Comparison of ENCODE assay signal across 8 cellular contexts in genomic region chr6:36442083-36442670, GRCh38. TPM values are rescaled to one million over a fixed set of nuclear protein-coding genes. Genes with fewer than 3 reads are reported as not detected.
DNase-seq lines count a peak whose midpoint lies in the region; TF ChIP-seq lines count a peak whose summit lies in the region.

No MANE protein-coding gene starts in this region.

- H3K27ac ChIP-seq in esophagus muscularis mucosa (replicated peaks in 1 of 4), result peak overlapping the region; percentile 96 to 100 (median 98)

- no peaks in the 10 kb centered on the region for H3K27me3 Mint-ChIP-seq in progenitor cell of endocrine pancreas

- H3K27ac Mint-ChIP-seq in progenitor cell of endocrine pancreas, result peak overlapping the region; percentile 96

- TF ChIP-seq CTCF in GM06990 (IDR thresholded peaks at IDR 0.05; ENCODE audit: insufficient read depth, low read length, poor library complexity, severe bottlenecking), result no peak
- TF ChIP-seq CTCF in esophagus muscularis mucosa (IDR thresholded peaks at IDR 0.05), result no peak
- TF ChIP-seq CTCF in progenitor cell of endocrine pancreas (IDR thresholded peaks at IDR 0.05; ENCODE audit: unreplicated experiment), result no peak

- no peak for TF ChIP-seq POLR2A in esophagus muscularis mucosa (IDR thresholded peaks at IDR 0.05; ENCODE audit: low read depth)

- intact Hi-C loops in esophagus muscularis mucosa (cut with DNase I), result loop anchor here (1.0 to 5.0 kb wide), 3 partner anchors 19 to 155 kb away; partner anchors contain the start of gene STK38

- no peaks in the 10 kb centered on the region for H3K9me3 ChIP-seq in esophagus muscularis mucosa

- no peak for TF ChIP-seq EP300 in esophagus muscularis mucosa (IDR thresholded peaks at IDR 0.05)

- peaks cover 30% of the 10 kb centered on the region for H3K4me1 Mint-ChIP-seq in progenitor cell of endocrine pancreas (ENCODE audit: low read depth)

- H3K4me3 ChIP-seq in GM06990 (replicated peaks; ENCODE audit: low read depth, low read length) (peak overlapping the region; percentile 79), esophagus muscularis mucosa (peak overlapping the region; percentile 95 to 99 (median 96))

- no peaks in the 10 kb centered on the region for H3K9me3 Mint-ChIP-seq in progenitor cell of endocrine pancreas (ENCODE audit: low read depth)

- H3K4me1 ChIP-seq in esophagus muscularis mucosa, result peaks cover 34 to 53% (median 46%) of the 10 kb centered on the region in 4 donors

- 59% methylated on average over 12 of the region's 12 CpGs for WGBS in esophagus muscularis mucosa

- no peak for DNase-seq in GM06990 (ENCODE audit: extremely low read depth, insufficient read length)
- peak; percentile 4 for DNase-seq in RPMI8226
- peak; percentile 34 for DNase-seq in esophagus muscularis mucosa (ENCODE audit: extremely low spot score)
- DNase-seq in progenitor cell of endocrine pancreas (ENCODE audit: low spot score, unreplicated experiment), result no peak
- no peak for DNase-seq in NCI-H1092 treated with DMSO at 0.1 percent for 48 hours (lab: John Stamatoyannopoulos, UW)
- DNase-seq in DMS 273 treated with DMSO at 0.1 percent for 48 hours (lab: John Stamatoyannopoulos, UW), result no peak
- no peak for DNase-seq in EL
- DNase-seq in T1000 (lab: John Stamatoyannopoulos, UW), result no peak

- H3K36me3 ChIP-seq in GM06990 (ENCODE audit: control insufficient read depth, insufficient read depth, low read length) (no peaks in the 10 kb centered on the region; the same call in 1 of the 2 replicates), esophagus muscularis mucosa (no peaks in the 10 kb centered on the region)

- peaks cover 5% of the 10 kb centered on the region for H3K36me3 Mint-ChIP-seq in progenitor cell of endocrine pancreas (ENCODE audit: insufficient read depth)

- H3K27me3 ChIP-seq in GM06990 (replicated peaks; ENCODE audit: control insufficient read depth, insufficient read depth, low read length), result no peaks in the 10 kb centered on the region
- H3K27me3 ChIP-seq in esophagus muscularis mucosa, result no peaks in the 10 kb centered on the region

- peak overlapping the region; percentile 97 for H3K4me3 Mint-ChIP-seq in progenitor cell of endocrine pancreas (ENCODE audit: low read depth)

RNA-seq across cellular contexts. Expression of gene PXT1, which starts 0.5 kb away (rescaled TPM):
- total RNA-seq in esophagus muscularis mucosa (not detected), progenitor cell of endocrine pancreas (not detected in 2 replicates)

RNA-seq across cellular contexts. Expression of gene KCTD20, which starts 0.6 kb away (rescaled TPM):
- 10 to 100 TPM; 47.3 to 78.2 (median 63.0) TPM for total RNA-seq in esophagus muscularis mucosa
- 26.3 and 27.0 TPM in 2 replicates for total RNA-seq in progenitor cell of endocrine pancreas

RNA-seq across cellular contexts. Expression of gene ETV7, which starts 54.7 kb away (rescaled TPM):
- total RNA-seq in esophagus muscularis mucosa (1 to 10 TPM in 1 of 4 donors, under 1 TPM in 1, not detected in 2; 0.71 to 1.5 TPM), progenitor cell of endocrine pancreas (not detected in 2 replicates)

Comparison
In these comparisons a context has a peak if more than half of its experiments do, and no peak if none do; other contexts are left out.
1. DNase-seq: peak in RPMI8226 (single experiment) and esophagus muscularis mucosa (single experiment); none in GM06990 (single experiment), progenitor cell of endocrine pancreas (single experiment), NCI-H1092 treated with DMSO at 0.1 percent for 48 hours (single experiment), DMS 273 treated with DMSO at 0.1 percent for 48 hours (single experiment), EL (single experiment) and T1000 (single experiment).